Comparison of ENCODE assay signal across 22 cellular contexts in the genomic region with DNA sequence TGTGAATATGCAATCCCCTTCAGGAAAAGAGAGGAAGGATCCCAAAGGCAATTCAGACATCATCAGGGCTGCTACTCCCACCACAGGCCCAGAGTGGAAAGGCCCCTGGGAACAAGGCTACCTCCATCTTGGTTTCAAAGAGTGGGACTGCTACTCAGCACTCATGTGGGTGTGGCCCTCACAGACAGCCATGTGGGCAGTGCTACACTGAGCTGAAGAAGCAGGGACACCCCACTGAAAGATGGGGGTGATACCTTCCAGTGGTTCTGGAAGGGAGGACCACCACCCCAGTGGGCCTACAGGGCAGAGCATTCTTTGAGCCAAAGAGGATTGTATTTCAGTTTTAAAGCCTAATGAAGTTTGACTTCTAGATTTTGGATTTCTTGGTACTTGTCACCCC. TPM values are rescaled to one million over a fixed set of nuclear protein-coding genes. Genes with fewer than 3 reads are reported as not detected.
DNase-seq lines count a peak whose midpoint lies in the region; ATAC-seq and TF ChIP-seq lines count a peak whose summit lies in the region.
"Had no signal": no experiment of that assay in that cellular context is flagged by ENCODE, and none has a peak within 500 bp of the region (broad histone marks: within the 10 kb centered on the region; RNA-seq: fewer than 3 reads in every experiment).

No MANE protein-coding gene starts in this region.

- no peaks in the 10 kb centered on the region for H3K36me3 Mint-ChIP-seq in dendritic cell treated with granulocyte-macrophage colony-stimulating factor and Interleukin-4, amounts not matched to agents 40 ng/mL and 50 ng/mL, for 4 days (ENCODE audit: low read depth)
- H3K36me3 Mint-ChIP-seq in memory B cell: no peaks in the 10 kb centered on the region
- no peaks in the 10 kb centered on the region for H3K36me3 Mint-ChIP-seq in stimulated activated memory B cell treated with anti-CD40 and anti-IgM and Interleukin-4, amounts not matched to agents 10 μg/mL and 1 μg/mL and 100 μg/mL, for 72 hours
- H3K36me3 Mint-ChIP-seq: CD8-positive, alpha-beta memory T cell had no signal

- H4K20me1 ChIP-seq in HCT116 (ENCODE audit: insufficient read depth): no peaks in the 10 kb centered on the region
- H4K20me1 ChIP-seq: BLaER1 treated with 17β-estradiol and CSF1 and Interleukin-3, amounts not matched to agents 10 nM and 100 nM had no signal

- H3K4me3 ChIP-seq in HCT116 (replicated peaks in 1 of 2; ENCODE audit: low read depth in 1 of 2, low read length in 2 of 2): no peak overlapping the region
- H3K4me3 ChIP-seq: A549; BLaER1 treated with 17β-estradiol and CSF1 and Interleukin-3, amounts not matched to agents 10 nM and 100 nM; GM23248 had no signal

- no peaks in the 10 kb centered on the region for H3K27me3 Mint-ChIP-seq in dendritic cell treated with granulocyte-macrophage colony-stimulating factor and Interleukin-4, amounts not matched to agents 40 ng/mL and 50 ng/mL, for 4 days
- no peaks in the 10 kb centered on the region for H3K27me3 Mint-ChIP-seq in memory B cell
- H3K27me3 Mint-ChIP-seq in stimulated activated memory B cell treated with anti-CD40 and anti-IgM and Interleukin-4, amounts not matched to agents 10 μg/mL and 1 μg/mL and 100 μg/mL, for 72 hours: no peaks in the 10 kb centered on the region
- H3K27me3 Mint-ChIP-seq: CD4-positive, alpha-beta T cell had no signal

- DNase-seq in HCT116 (ENCODE audit: low read depth, low spot score) (no peak), memory B cell (ENCODE audit: low spot score in 2 of 2) (no peak), retina (no peak)
- DNase-seq in activated T-cell treated with anti-CD3 and anti-CD28 coated beads, Interleukin-2, amount 50 U/mL, for 1 hour: no peak
- DNase-seq: 8988T; ACHN; AML-193; BE2C; CD4-positive, alpha-beta T cell; CD8-positive, alpha-beta memory T cell; DMS 273 treated with DMSO at 0.1 percent for 48 hours; DMS79; GDM1; GM23248; H7; HCEC 1CT had no signal

- H3K27me3 ChIP-seq in HCT116 (ENCODE audit: insufficient read depth, low read length): no peaks in the 10 kb centered on the region
- H3K27me3 ChIP-seq: BE2C; BLaER1 treated with 17β-estradiol and CSF1 and Interleukin-3, amounts not matched to agents 10 nM and 100 nM had no signal

- no peaks in the 10 kb centered on the region for H3K79me2 ChIP-seq in HCT116 (ENCODE audit: insufficient read depth, low read length)

- BruUV-seq in HCT116 (replicated peaks; lab: Mats Ljungman, UMichigan): no TSS peak

- H2AFZ ChIP-seq in HCT116 (ENCODE audit: low read depth, low read length, poor library complexity, severe bottlenecking): peak overlapping the region; percentile 49
- H2AFZ ChIP-seq: GM23248 had no signal

- H3K9me2 ChIP-seq in HCT116 (ENCODE audit: insufficient read depth): no peaks in the 10 kb centered on the region

- TF ChIP-seq POLR2A in HCT116 (IDR thresholded peaks at IDR 0.05; ENCODE audit: borderline replicate concordance, extremely low read depth, insufficient read depth, insufficient read length): no peak

- H3K27ac ChIP-seq in HCT116 (ENCODE audit: low read depth, low read length): no peak overlapping the region
- H3K27ac ChIP-seq: A549, GM23248 had no signal

- intact Hi-C loops in HCT116 (cut with micrococcal nuclease): no loop called here
- intact Hi-C loops in dendritic cell treated with granulocyte-macrophage colony-stimulating factor and Interleukin-4, amounts not matched to agents 40 ng/mL and 50 ng/mL, for 4 days (cut with micrococcal nuclease): no loop called here

- H3K9me3 Mint-ChIP-seq in dendritic cell treated with granulocyte-macrophage colony-stimulating factor and Interleukin-4, amounts not matched to agents 40 ng/mL and 50 ng/mL, for 4 days: no peaks in the 10 kb centered on the region
- H3K9me3 Mint-ChIP-seq in memory B cell: no peaks in the 10 kb centered on the region
- H3K9me3 Mint-ChIP-seq in stimulated activated memory B cell treated with anti-CD40 and anti-IgM and Interleukin-4, amounts not matched to agents 10 μg/mL and 1 μg/mL and 100 μg/mL, for 72 hours: no peaks in the 10 kb centered on the region
- H3K9me3 Mint-ChIP-seq: CD4-positive, alpha-beta T cell; CD8-positive, alpha-beta memory T cell had no signal

- peaks cover 58% of the 10 kb centered on the region for H3K4me1 Mint-ChIP-seq in dendritic cell treated with granulocyte-macrophage colony-stimulating factor and Interleukin-4, amounts not matched to agents 40 ng/mL and 50 ng/mL, for 4 days (ENCODE audit: low read depth)
- peaks cover 16% of the 10 kb centered on the region for H3K4me1 Mint-ChIP-seq in memory B cell
- peaks cover 30% of the 10 kb centered on the region for H3K4me1 Mint-ChIP-seq in stimulated activated memory B cell treated with anti-CD40 and anti-IgM and Interleukin-4, amounts not matched to agents 10 μg/mL and 1 μg/mL and 100 μg/mL, for 72 hours

- TF ChIP-seq RAD21 in HCT116 (IDR thresholded peaks at IDR 0.05; ENCODE audit: low read depth): no peak

- no peak for TF ChIP-seq CTCF in HCT116 (IDR thresholded peaks at IDR 0.05 in 2 of 3, conservative IDR thresholded peaks at IDR 0.05 in 1 of 3; ENCODE audit: borderline replicate concordance in 1 of 3, insufficient read depth in 1 of 3, low read depth in 2 of 3, low read length in 2 of 3)

- CTCF ChIA-PET in HCT116 (lab: Charles Lee): no interaction called here

- RAD21 ChIA-PET in HCT116 (lab: Charles Lee; ENCODE audit: low non-redundant PET in 1 of 2, low total read pairs in 2 of 2, uncharacterized antibody in 2 of 2, unreplicated experiment in 2 of 2): no interaction called here

- peak overlapping the region; percentile 1 for H3K27ac Mint-ChIP-seq in dendritic cell treated with granulocyte-macrophage colony-stimulating factor and Interleukin-4, amounts not matched to agents 40 ng/mL and 50 ng/mL, for 4 days
- H3K27ac Mint-ChIP-seq in memory B cell: peak overlapping the region; percentile 12
- peak overlapping the region; percentile 36 for H3K27ac Mint-ChIP-seq in stimulated activated memory B cell treated with anti-CD40 and anti-IgM and Interleukin-4, amounts not matched to agents 10 μg/mL and 1 μg/mL and 100 μg/mL, for 72 hours
- H3K27ac Mint-ChIP-seq: CD4-positive, alpha-beta T cell had no signal

- H3K4me3 Mint-ChIP-seq in dendritic cell treated with granulocyte-macrophage colony-stimulating factor and Interleukin-4, amounts not matched to agents 40 ng/mL and 50 ng/mL, for 4 days: no peak overlapping the region
- H3K4me3 Mint-ChIP-seq in memory B cell: no peak overlapping the region
- no peak overlapping the region for H3K4me3 Mint-ChIP-seq in stimulated activated memory B cell treated with anti-CD40 and anti-IgM and Interleukin-4, amounts not matched to agents 10 μg/mL and 1 μg/mL and 100 μg/mL, for 72 hours
- H3K4me3 Mint-ChIP-seq: CD14-positive monocyte; CD4-positive, alpha-beta T cell; CD8-positive, alpha-beta memory T cell had no signal

- H3K36me3 ChIP-seq in HCT116 (ENCODE audit: control insufficient read depth in 1 of 2, insufficient read depth in 2 of 2, low read length in 2 of 2): no peaks in the 10 kb centered on the region
- H3K36me3 ChIP-seq: BE2C had no signal

- H3K4me2 ChIP-seq in HCT116 (ENCODE audit: low read length): no peak overlapping the region
- H3K4me2 ChIP-seq: A549 had no signal

- no peak overlapping the region for H3K9ac ChIP-seq in HCT116 (ENCODE audit: low read length)
- H3K9ac ChIP-seq: BLaER1 treated with 17β-estradiol and CSF1 and Interleukin-3, amounts not matched to agents 10 nM and 100 nM; GM23248 had no signal

- H3K9me3 ChIP-seq in HCT116 (ENCODE audit: control insufficient read depth in 1 of 2, insufficient read depth in 1 of 2, low read depth in 1 of 2, low read length in 2 of 2): no peaks in the 10 kb centered on the region
- H3K9me3 ChIP-seq: A549, BE2C had no signal

- ATAC-seq in HCT116 (no peak), memory B cell (ENCODE audit: low read depth) (no peak), HG02885 (IDR thresholded peaks at IDR 0.05; ENCODE audit: poor library complexity, unreplicated experiment) (no peak)
- ATAC-seq in stimulated activated memory B cell treated with anti-CD40 and anti-IgM and Interleukin-4, amounts not matched to agents 10 μg/mL and 1 μg/mL and 100 μg/mL, for 72 hours: no peak
- ATAC-seq: A549 had no signal

- POLR2A ChIA-PET in HCT116 (lab: Charles Lee): no interaction called here

- H3K4me1 ChIP-seq in HCT116 (ENCODE audit: control insufficient read depth in 1 of 2, insufficient read depth in 2 of 2, low read length in 2 of 2): peaks cover 22 to 29% of the 10 kb centered on the region in 2 experiments
- H3K4me1 ChIP-seq: BE2C had no signal

TF ChIP-seq in HCT116, 20 proteins besides CTCF, POLR2A, EP300 and RAD21 (continues in another document):
- no peak for TF ChIP-seq EGR1 (IDR thresholded peaks at IDR 0.05; ENCODE audit: low read depth)
- TF ChIP-seq REST (IDR thresholded peaks at IDR 0.05; ENCODE audit: low read depth): no peak
- no peak for TF ChIP-seq CEBPB (IDR thresholded peaks at IDR 0.05; ENCODE audit: low read depth)
- TF ChIP-seq ATF3 (IDR thresholded peaks at IDR 0.05): no peak

RNA-seq across cellular contexts. Expression of gene LTA4H, which starts 16.4 kb away (rescaled TPM):
- 163 TPM for total RNA-seq in HCT116 (2021; ENCODE audit: unreplicated experiment)
- 130 and 154 TPM in 2 replicates for polyA plus RNA-seq in HCT116 (2012)

RNA-seq across cellular contexts. Expression of gene HAL, which starts 55.6 kb away (rescaled TPM):
- 1.8 TPM for total RNA-seq in HCT116 (2021; ENCODE audit: unreplicated experiment)
- polyA plus RNA-seq in HCT116 (2012): 0.40 and 0.90 TPM in 2 replicates
- total RNA-seq: GM23248 had no signal
- polyA plus RNA-seq: CD8-positive, alpha-beta memory T cell; GM23248 had no signal
